ENCODE assay signal across 1 cellular context in genomic region chrX:31269914-31270313, GRCh38.
TF ChIP-seq lines count a peak whose summit lies in the region.

No MANE protein-coding gene starts in this region.

TF ChIP-seq in HepG2, 621 proteins besides CTCF, POLR2A, EP300 and RAD21 (continued from another document):
- no peak for TF ChIP-seq BATF2 (CRISPR knock-in tag; IDR thresholded peaks at IDR 0.05)
- TF ChIP-seq ZNF724P (CRISPR knock-in tag; IDR thresholded peaks at IDR 0.05; ENCODE audit: borderline replicate concordance) = no peak
- no peak for TF ChIP-seq ZNF510 (CRISPR knock-in tag; IDR thresholded peaks at IDR 0.05; ENCODE audit: low read depth)
- TF ChIP-seq MYPOP (CRISPR knock-in tag; IDR thresholded peaks at IDR 0.05) = no peak
- no peak for TF ChIP-seq ZNF704 (CRISPR knock-in tag; IDR thresholded peaks at IDR 0.05; ENCODE audit: borderline replicate concordance)
- no peak for TF ChIP-seq FUBP1 (CRISPR knock-in tag; IDR thresholded peaks at IDR 0.05; ENCODE audit: borderline replicate concordance)
- TF ChIP-seq ZNF3 (CRISPR knock-in tag; IDR thresholded peaks at IDR 0.05) = no peak
